ENCODE assay signal across 20 cellular contexts in genomic region chr20:36260316-36260715, GRCh38.
"Had no signal": no experiment of that assay in that cellular context is flagged by ENCODE, and none has a peak within 500 bp of the region (broad histone marks: within the 10 kb centered on the region; RNA-seq: fewer than 3 reads in every experiment).

No MANE protein-coding gene starts in this region.

- H3K4me3 ChIP-seq: breast epithelium had no signal

- H3K36me3 ChIP-seq: breast epithelium had no signal

- H3K9me3 ChIP-seq: breast epithelium had no signal

- H3K27ac ChIP-seq: breast epithelium had no signal

- H3K27ac Mint-ChIP-seq: activated B cell treated with CpG ODN at 0.5 μM for 24 hours; activated CD4-positive, alpha-beta T cell treated with anti-CD3 and anti-CD28 coated beads, Interleukin-2, amount 10 ng/mL, durations not matched to agents 24 days and 14 days; activated CD8-positive, alpha-beta memory T cell treated with anti-CD3 and anti-CD28 coated beads, Interleukin-2, amount 10 ng/mL, durations not matched to agents 7 days and 5 days; activated naive CD4-positive, alpha-beta T cell treated with anti-CD3 and anti-CD28 coated beads, Interleukin-2, amount 10 ng/mL, durations not matched to agents 7 days and 5 days; activated T-helper 17 cell treated with anti-CD3 and anti-CD28 coated beads, Interleukin-2, amount 50 U/mL, for 72 hours had no signal

- H3K4me1 Mint-ChIP-seq: activated B cell treated with CpG ODN at 0.5 μM for 24 hours; activated CD4-positive, alpha-beta T cell treated with anti-CD3 and anti-CD28 coated beads, Interleukin-2, amount 10 ng/mL, durations not matched to agents 24 days and 14 days; activated CD8-positive, alpha-beta memory T cell treated with anti-CD3 and anti-CD28 coated beads, Interleukin-2, amount 10 ng/mL, durations not matched to agents 7 days and 5 days; activated naive CD4-positive, alpha-beta T cell treated with anti-CD3 and anti-CD28 coated beads, Interleukin-2, amount 10 ng/mL, durations not matched to agents 7 days and 5 days; activated T-helper 17 cell treated with anti-CD3 and anti-CD28 coated beads, Interleukin-2, amount 50 U/mL, for 72 hours; T-helper 17 cell had no signal

- H3K4me1 ChIP-seq: breast epithelium had no signal

- H3K4me3 Mint-ChIP-seq: activated B cell treated with CpG ODN at 0.5 μM for 24 hours; activated CD4-positive, alpha-beta T cell treated with anti-CD3 and anti-CD28 coated beads, Interleukin-2, amount 10 ng/mL, durations not matched to agents 24 days and 14 days; activated CD8-positive, alpha-beta memory T cell treated with anti-CD3 and anti-CD28 coated beads, Interleukin-2, amount 10 ng/mL, durations not matched to agents 7 days and 5 days; activated naive CD4-positive, alpha-beta T cell treated with anti-CD3 and anti-CD28 coated beads, Interleukin-2, amount 10 ng/mL, durations not matched to agents 7 days and 5 days; activated T-helper 17 cell treated with anti-CD3 and anti-CD28 coated beads, Interleukin-2, amount 50 U/mL, for 72 hours; T-helper 17 cell had no signal

- H3K27me3 ChIP-seq: breast epithelium had no signal

- ATAC-seq: activated CD8-positive, alpha-beta memory T cell treated with anti-CD3 and anti-CD28 coated beads, Interleukin-2, amount 10 ng/mL, durations not matched to agents 7 days and 5 days; activated T-helper 17 cell treated with anti-CD3 and anti-CD28 coated beads, Interleukin-2, amount 50 U/mL, for 72 hours; T-helper 17 cell had no signal

- H3K27me3 Mint-ChIP-seq: activated B cell treated with CpG ODN at 0.5 μM for 24 hours; activated CD4-positive, alpha-beta T cell treated with anti-CD3 and anti-CD28 coated beads, Interleukin-2, amount 10 ng/mL, durations not matched to agents 24 days and 14 days; activated CD8-positive, alpha-beta memory T cell treated with anti-CD3 and anti-CD28 coated beads, Interleukin-2, amount 10 ng/mL, durations not matched to agents 7 days and 5 days; activated naive CD4-positive, alpha-beta T cell treated with anti-CD3 and anti-CD28 coated beads, Interleukin-2, amount 10 ng/mL, durations not matched to agents 7 days and 5 days; activated T-helper 17 cell treated with anti-CD3 and anti-CD28 coated beads, Interleukin-2, amount 50 U/mL, for 72 hours; T-helper 17 cell had no signal

- H3K9me3 Mint-ChIP-seq: activated B cell treated with CpG ODN at 0.5 μM for 24 hours; activated CD4-positive, alpha-beta T cell treated with anti-CD3 and anti-CD28 coated beads, Interleukin-2, amount 10 ng/mL, durations not matched to agents 24 days and 14 days; activated naive CD4-positive, alpha-beta T cell treated with anti-CD3 and anti-CD28 coated beads, Interleukin-2, amount 10 ng/mL, durations not matched to agents 7 days and 5 days; activated T-helper 17 cell treated with anti-CD3 and anti-CD28 coated beads, Interleukin-2, amount 50 U/mL, for 72 hours had no signal

- DNase-seq: activated B cell treated with CpG ODN at 0.5 μM for 24 hours; activated CD4-positive, alpha-beta T cell treated with anti-CD3 and anti-CD28 coated beads for 1 hour; activated CD4-positive, alpha-beta T cell treated with anti-CD3 and anti-CD28 coated beads, Interleukin-2, amount 10 ng/mL, durations not matched to agents 24 days and 14 days; activated CD4-positive, alpha-beta T cell treated with anti-CD3 and anti-CD28 coated beads, Interleukin-2, amount 50 U/mL, for 48 hours; activated CD8-positive, alpha-beta memory T cell treated with anti-CD3 and anti-CD28 coated beads, Interleukin-2, amount 10 ng/mL, durations not matched to agents 7 days and 5 days; activated gamma-delta T cell; activated naive CD4-positive, alpha-beta T cell treated with anti-CD3 and anti-CD28 coated beads, Interleukin-2, amount 10 ng/mL, durations not matched to agents 7 days and 5 days; activated T-cell treated with anti-CD3 and anti-CD28 coated beads, Interleukin-2, amount 50 U/mL, for 48 hours; caudate nucleus; KG1; NCI-H1048; NCI-H1417; NCI-H1930; NCI-H2107; NCI-H510A treated with DMSO at 0.1 percent for 48 hours; SIG-M5; T-helper 17 cell; T-helper 9 cell had no signal
